ENCODE assay signal across 23 cellular contexts in genomic region chr1:13752852-13753251, GRCh38. TPM values are rescaled to one million over a fixed set of nuclear protein-coding genes. Genes with fewer than 3 reads are reported as not detected.
A peak's percentile ranks its signal among the peaks of the same experiment; 100 is the strongest.
DNase-seq lines count a peak whose midpoint lies in the region; ATAC-seq, FAIRE-seq and TF ChIP-seq lines count a peak whose summit lies in the region.
"Had no signal": no experiment of that assay in that cellular context is flagged by ENCODE, and none has a peak within 500 bp of the region (broad histone marks: within the 10 kb centered on the region; RNA-seq: fewer than 3 reads in every experiment).

No MANE protein-coding gene starts in this region.

- FAIRE-seq in keratinocyte (lab: Jason Lieb, UNC) = no peak
- FAIRE-seq: frontal cortex, G401.6 had no signal

- H3K27me3 ChIP-seq in OCI-LY1 (ENCODE audit: insufficient read depth, low read length) (no peaks in the 10 kb centered on the region), keratinocyte (ENCODE audit: control insufficient read depth, extremely low read depth, insufficient read depth, low read length) (no peaks in the 10 kb centered on the region)
- H3K27me3 ChIP-seq: adrenal gland, right lobe of liver had no signal

- H2AFZ ChIP-seq in OCI-LY1 (ENCODE audit: low read length) = no peak overlapping the region
- H2AFZ ChIP-seq in keratinocyte (ENCODE audit: control insufficient read depth, low read length) = no peak overlapping the region
- H2AFZ ChIP-seq: neural progenitor cell had no signal

- dilution Hi-C loops in keratinocyte (cut with MboI; ENCODE audit: extremely low pct_ligation_motif_present, low sequenced_read_pairs) = no loop called here

- H3K9ac ChIP-seq in OCI-LY1 (ENCODE audit: low read length) (no peak overlapping the region; the same call in 1 of the 2 replicates), keratinocyte (ENCODE audit: control insufficient read depth, extremely low read depth, insufficient read depth, low read length) (no peak overlapping the region)
- H3K9ac ChIP-seq: neural progenitor cell had no signal

- H3K27ac Mint-ChIP-seq in activated CD4-positive, alpha-beta T cell treated with anti-CD3 and anti-CD28 coated beads for 36 hours = peak overlapping the region; percentile 14
- H3K27ac Mint-ChIP-seq in activated CD4-positive, alpha-beta T cell treated with anti-CD3 and anti-CD28 coated beads, Interleukin-2, amount 10 ng/mL, durations not matched to agents 24 days and 14 days = no peak overlapping the region
- H3K27ac Mint-ChIP-seq in stimulated activated memory B cell treated with anti-CD40 and anti-IgM and Interleukin-4, amounts not matched to agents 10 μg/mL and 1 μg/mL and 100 μg/mL, for 72 hours = peak overlapping the region; percentile 50
- H3K27ac Mint-ChIP-seq: neural progenitor cell had no signal

- H3K36me3 ChIP-seq in OCI-LY1 (ENCODE audit: insufficient read depth, low read length) (peaks cover 68% of the 10 kb centered on the region), keratinocyte (ENCODE audit: control insufficient read depth in 2 of 2, extremely low read depth in 1 of 2, insufficient read depth in 2 of 2, low read length in 2 of 2) (peaks cover 6 to 11% of the 10 kb centered on the region in 2 experiments)
- H3K36me3 ChIP-seq: adrenal gland, neural progenitor cell, right lobe of liver, thoracic aorta had no signal

- H3K4me1 ChIP-seq in OCI-LY1 (ENCODE audit: insufficient read depth, low read length, severe bottlenecking) = peaks cover 85% of the 10 kb centered on the region
- H3K4me1 ChIP-seq in keratinocyte (ENCODE audit: control insufficient read depth, extremely low read depth, insufficient read depth, low read length) = peaks cover 46% of the 10 kb centered on the region

- no peaks in the 10 kb centered on the region for H3K9me3 ChIP-seq in OCI-LY1 (ENCODE audit: low read length)
- H3K9me3 ChIP-seq in keratinocyte (ENCODE audit: control insufficient read depth, low read depth, low read length) = no peaks in the 10 kb centered on the region
- H3K9me3 ChIP-seq: adrenal gland, right lobe of liver, thoracic aorta had no signal

- CTCF ChIA-PET in activated CD4-positive, alpha-beta T cell treated with anti-CD3 and anti-CD28 coated beads for 36 hours (lab: Charles Lee) = no interaction called here

- H3K9me3 Mint-ChIP-seq in activated CD4-positive, alpha-beta T cell treated with anti-CD3 and anti-CD28 coated beads for 36 hours (ENCODE audit: low read depth) = no peaks in the 10 kb centered on the region
- no peaks in the 10 kb centered on the region for H3K9me3 Mint-ChIP-seq in activated CD4-positive, alpha-beta T cell treated with anti-CD3 and anti-CD28 coated beads, Interleukin-2, amount 10 ng/mL, durations not matched to agents 24 days and 14 days
- no peaks in the 10 kb centered on the region for H3K9me3 Mint-ChIP-seq in stimulated activated memory B cell treated with anti-CD40 and anti-IgM and Interleukin-4, amounts not matched to agents 10 μg/mL and 1 μg/mL and 100 μg/mL, for 72 hours
- H3K9me3 Mint-ChIP-seq: neural progenitor cell had no signal

- no peaks in the 10 kb centered on the region for H3K27me3 Mint-ChIP-seq in activated CD4-positive, alpha-beta T cell treated with anti-CD3 and anti-CD28 coated beads for 36 hours
- no peaks in the 10 kb centered on the region for H3K27me3 Mint-ChIP-seq in activated CD4-positive, alpha-beta T cell treated with anti-CD3 and anti-CD28 coated beads, Interleukin-2, amount 10 ng/mL, durations not matched to agents 24 days and 14 days
- no peaks in the 10 kb centered on the region for H3K27me3 Mint-ChIP-seq in stimulated activated memory B cell treated with anti-CD40 and anti-IgM and Interleukin-4, amounts not matched to agents 10 μg/mL and 1 μg/mL and 100 μg/mL, for 72 hours

- H3F3A ChIP-seq in OCI-LY1 (ENCODE audit: insufficient read depth, low read length) = no peaks in the 10 kb centered on the region

- peaks cover 9% of the 10 kb centered on the region for H4K20me1 ChIP-seq in OCI-LY1 (ENCODE audit: insufficient read depth, low read length)
- H4K20me1 ChIP-seq in keratinocyte (ENCODE audit: control insufficient read depth, extremely low read depth, insufficient read depth, low read length) = peaks cover 18% of the 10 kb centered on the region

- intact Hi-C loops in activated CD4-positive, alpha-beta T cell treated with anti-CD3 and anti-CD28 coated beads for 36 hours (cut with DNase I, micrococcal nuclease) = no loop called here
- intact Hi-C loops in activated CD4-positive, alpha-beta T cell treated with anti-CD3 and anti-CD28 coated beads, Interleukin-2, amount 10 ng/mL, durations not matched to agents 24 days and 14 days (cut with micrococcal nuclease) = loop anchor here (5.0 kb wide), 1 partner anchor 39 kb away; no protein-coding TSS in a partner anchor

- H3K4me1 Mint-ChIP-seq in activated CD4-positive, alpha-beta T cell treated with anti-CD3 and anti-CD28 coated beads for 36 hours = peaks cover 73% of the 10 kb centered on the region
- peaks cover 61% of the 10 kb centered on the region for H3K4me1 Mint-ChIP-seq in activated CD4-positive, alpha-beta T cell treated with anti-CD3 and anti-CD28 coated beads, Interleukin-2, amount 10 ng/mL, durations not matched to agents 24 days and 14 days
- H3K4me1 Mint-ChIP-seq in stimulated activated memory B cell treated with anti-CD40 and anti-IgM and Interleukin-4, amounts not matched to agents 10 μg/mL and 1 μg/mL and 100 μg/mL, for 72 hours = peaks cover 76% of the 10 kb centered on the region

- H3K4me3 ChIP-seq in OCI-LY1 (ENCODE audit: low read depth, low read length, poor library complexity, severe bottlenecking) (peak overlapping the region; percentile 89), keratinocyte (ENCODE audit: control insufficient read depth in 2 of 3, extremely low read depth in 1 of 3, insufficient read depth in 2 of 3, low read depth in 1 of 3, low read length in 3 of 3) (peak overlapping the region in 1 of 3 experiments; percentile 3)
- H3K4me3 ChIP-seq: adrenal gland, neural progenitor cell, right lobe of liver, thoracic aorta had no signal

- no peak for ATAC-seq in activated CD4-positive, alpha-beta T cell treated with anti-CD3 and anti-CD28 coated beads for 36 hours
- no peak for ATAC-seq in stimulated activated memory B cell treated with anti-CD40 and anti-IgM and Interleukin-4, amounts not matched to agents 10 μg/mL and 1 μg/mL and 100 μg/mL, for 72 hours
- ATAC-seq in GM21447 (IDR thresholded peaks at IDR 0.05; ENCODE audit: unreplicated experiment) (no peak), GM19328 (IDR thresholded peaks at IDR 0.05; ENCODE audit: unreplicated experiment) (no peak)
- ATAC-seq: HCT116, right lobe of liver had no signal

- DNase-seq in activated CD4-positive, alpha-beta T cell treated with anti-CD3 and anti-CD28 coated beads for 36 hours = no peak
- no peak for DNase-seq in activated CD4-positive, alpha-beta T cell treated with anti-CD3 and anti-CD28 coated beads, Interleukin-2, amount 10 ng/mL, durations not matched to agents 24 days and 14 days
- no peak for DNase-seq in keratinocyte (ENCODE audit: low read depth, low spot score)
- no peak for DNase-seq in NK-92 (lab: John Stamatoyannopoulos, UW; ENCODE audit: unreplicated experiment)
- DNase-seq: 8988T; activated CD4-positive, CD25-positive, alpha-beta regulatory T cell treated with anti-CD3 and anti-CD28 coated beads, Interleukin-2, amount 50 U/mL, for 72 hours; activated CD8-positive, alpha-beta memory T cell treated with anti-CD3 and anti-CD28 coated beads, Interleukin-2, amount 50 U/mL, for 48 hours; adrenal gland; cerebellar nuclear complex; NCI-H1092; NCI-H2171 treated with DMSO at 0.1 percent for 48 hours; right lobe of liver; stimulated activated CD4-positive, alpha-beta T cell treated with anti-CD3 and anti-CD28 coated beads, Interleukin-2, amount 100 ng/mL, for 24 hours; T-helper 1 cell had no signal

- POLR2A ChIA-PET in activated CD4-positive, alpha-beta T cell treated with anti-CD3 and anti-CD28 coated beads for 36 hours (lab: Charles Lee) = interaction anchor here (0.6 kb wide), 1 partner anchor 73 kb away, joined by 3 read pairs; no protein-coding TSS in a partner anchor

- no peak overlapping the region for H3K4me3 Mint-ChIP-seq in activated CD4-positive, alpha-beta T cell treated with anti-CD3 and anti-CD28 coated beads for 36 hours
- H3K4me3 Mint-ChIP-seq in activated CD4-positive, alpha-beta T cell treated with anti-CD3 and anti-CD28 coated beads, Interleukin-2, amount 10 ng/mL, durations not matched to agents 24 days and 14 days = no peak overlapping the region
- H3K4me3 Mint-ChIP-seq in stimulated activated memory B cell treated with anti-CD40 and anti-IgM and Interleukin-4, amounts not matched to agents 10 μg/mL and 1 μg/mL and 100 μg/mL, for 72 hours = peak overlapping the region; percentile 50
- H3K4me3 Mint-ChIP-seq: neural progenitor cell had no signal

- peaks cover 34% of the 10 kb centered on the region for H3K36me3 Mint-ChIP-seq in activated CD4-positive, alpha-beta T cell treated with anti-CD3 and anti-CD28 coated beads for 36 hours (ENCODE audit: low read depth)
- peaks cover 37% of the 10 kb centered on the region for H3K36me3 Mint-ChIP-seq in activated CD4-positive, alpha-beta T cell treated with anti-CD3 and anti-CD28 coated beads, Interleukin-2, amount 10 ng/mL, durations not matched to agents 24 days and 14 days (ENCODE audit: low read depth)
- H3K36me3 Mint-ChIP-seq in stimulated activated memory B cell treated with anti-CD40 and anti-IgM and Interleukin-4, amounts not matched to agents 10 μg/mL and 1 μg/mL and 100 μg/mL, for 72 hours = peaks cover 47% of the 10 kb centered on the region

- peaks cover 3% of the 10 kb centered on the region for H3K9me1 ChIP-seq in keratinocyte (ENCODE audit: control insufficient read depth, extremely low read depth, insufficient read depth, low read length)

- no peaks in the 10 kb centered on the region for H3K9me2 ChIP-seq in OCI-LY1 (ENCODE audit: low read depth, low read length)

- H3K27ac ChIP-seq in OCI-LY1 (ENCODE audit: low read depth, low read length, poor library complexity, severe bottlenecking) = peak overlapping the region; percentile 34
- H3K27ac ChIP-seq in keratinocyte (ENCODE audit: control insufficient read depth, insufficient read depth, low read length) = peak overlapping the region; percentile 49
- H3K27ac ChIP-seq: adrenal gland, neural progenitor cell, right lobe of liver, thoracic aorta had no signal

- TF ChIP-seq CTCF in OCI-LY1 (IDR thresholded peaks at IDR 0.05; ENCODE audit: low read length) (no peak), keratinocyte (optimal IDR thresholded peaks at IDR 0.05 in 1 of 3, IDR thresholded peaks at IDR 0.05 in 1 of 3, conservative IDR thresholded peaks at IDR 0.05 in 1 of 3; ENCODE audit: extremely low read depth in 1 of 3, insufficient read depth in 2 of 3, low read length in 3 of 3) (no peak)

- peaks cover 91% of the 10 kb centered on the region for H3K79me2 ChIP-seq in OCI-LY1 (ENCODE audit: insufficient read depth, low read length)
- H3K79me2 ChIP-seq in keratinocyte (ENCODE audit: control insufficient read depth, insufficient read depth, low read length) = peaks cover 80% of the 10 kb centered on the region

- peak overlapping the region; percentile 94 for H3K4me2 ChIP-seq in OCI-LY1 (ENCODE audit: low read length)
- H3K4me2 ChIP-seq in keratinocyte (ENCODE audit: control insufficient read depth, extremely low read depth, insufficient read depth, low read depth, low read length) = peak overlapping the region; percentile 48
- H3K4me2 ChIP-seq: neural progenitor cell had no signal

RNA-seq across cellular contexts. Expression of gene PRDM2, which starts 52.9 kb away (rescaled TPM):
- total RNA-seq in activated CD4-positive, alpha-beta T cell treated with anti-CD3 and anti-CD28 coated beads for 36 hours = 10 to 100 TPM; 36.2 to 46.7 TPM
- total RNA-seq in activated CD4-positive, alpha-beta T cell treated with anti-CD3 and anti-CD28 coated beads, Interleukin-2, amount 10 ng/mL, durations not matched to agents 24 days and 14 days = 44.5 and 45.9 TPM in 2 replicates
- 10.8 to 14.2 TPM (median 13.8 TPM) in 3 replicates for polyA plus RNA-seq in keratinocyte
- 25.2 TPM for polyA plus RNA-seq in keratinocyte (2011; ENCODE audit: low read depth)
- polyA plus RNA-seq in keratinocyte (2011; cell fraction: cytosol; rRNA removed) = 9.4 and 12.4 TPM in 2 replicates
- 36.0 and 40.0 TPM in 2 replicates for polyA plus RNA-seq in keratinocyte (2011; cell fraction: nucleus; rRNA removed)
- 14.2 and 17.1 TPM in 2 replicates for polyA plus RNA-seq in keratinocyte (2012; ENCODE audit: low replicate concordance)
- 12.5 to 22.8 TPM (median 18.3 TPM) in 3 replicates for polyA minus RNA-seq in keratinocyte
- 10.6 TPM for polyA minus RNA-seq in keratinocyte (2011; cell fraction: cytosol; rRNA and poly(A)+ RNA removed)
- polyA minus RNA-seq in keratinocyte (2011; cell fraction: nucleus; rRNA and poly(A)+ RNA removed) = 15.7 and 34.1 TPM in 2 replicates
